19 cellular contexts compared by ENCODE assay signal in genomic region chr4:78337216-78337615, GRCh38.
"Had no signal": no experiment of that assay in that cellular context is flagged by ENCODE, and none has a peak within 500 bp of the region (broad histone marks: within the 10 kb centered on the region; RNA-seq: fewer than 3 reads in every experiment).

No MANE protein-coding gene starts in this region.

- H3K4me3 ChIP-seq: ascending aorta, esophagus squamous epithelium, pancreas, sigmoid colon, thoracic aorta, upper lobe of right lung had no signal

- H3K27me3 Mint-ChIP-seq: dendritic cell treated with granulocyte-macrophage colony-stimulating factor and Interleukin-4, amounts not matched to agents 40 ng/mL and 50 ng/mL, for 4 days had no signal

- H3K4me1 ChIP-seq: ascending aorta, pancreas had no signal

- H3K36me3 Mint-ChIP-seq: immature natural killer cell; naive thymus-derived CD8-positive, alpha-beta T cell; stimulated activated naive B cell treated with anti-CD40 and anti-IgM and Interleukin-4, amounts not matched to agents 10 μg/mL and 1 μg/mL and 100 μg/mL, for 72 hours had no signal

- H3K9me3 Mint-ChIP-seq: activated T-cell treated with anti-CD3 and anti-CD28 coated beads, Interleukin-2, amount 50 U/mL, for 72 hours; dendritic cell treated with granulocyte-macrophage colony-stimulating factor and Interleukin-4, amounts not matched to agents 40 ng/mL and 50 ng/mL, for 4 days; naive thymus-derived CD8-positive, alpha-beta T cell had no signal

- H3K27ac Mint-ChIP-seq: activated T-cell treated with anti-CD3 and anti-CD28 coated beads, Interleukin-2, amount 50 U/mL, for 72 hours; dendritic cell treated with granulocyte-macrophage colony-stimulating factor and Interleukin-4, amounts not matched to agents 40 ng/mL and 50 ng/mL, for 4 days; immature natural killer cell; naive thymus-derived CD8-positive, alpha-beta T cell; stimulated activated naive B cell treated with anti-CD40 and anti-IgM and Interleukin-4, amounts not matched to agents 10 μg/mL and 1 μg/mL and 100 μg/mL, for 72 hours; T-helper 17 cell had no signal

- DNase-seq: activated CD4-positive, alpha-beta T cell treated with anti-CD3 and anti-CD28 coated beads, Interleukin-2, amount 50 U/mL, for 4 hours; activated effector memory CD4-positive, alpha-beta T cell treated with anti-CD3 and anti-CD28 coated beads, Interleukin-2, amount 50 U/mL, for 16 hours; activated naive CD4-positive, alpha-beta T cell treated with anti-CD3 and anti-CD28 coated beads, Interleukin-2, amount 50 U/mL, for 16 hours; activated T-cell treated with anti-CD3 and anti-CD28 coated beads, Interleukin-2, amount 50 U/mL, for 72 hours; effector memory CD4-positive, alpha-beta T cell; esophagus squamous epithelium; head of caudate nucleus; immature natural killer cell; left ventricle myocardium superior; naive thymus-derived CD8-positive, alpha-beta T cell; pancreas; sigmoid colon; stimulated activated naive B cell treated with anti-CD40 and anti-IgM and Interleukin-4, amounts not matched to agents 10 μg/mL and 1 μg/mL and 100 μg/mL, for 72 hours; T-helper 17 cell; upper lobe of right lung had no signal

- H3K9me3 ChIP-seq: ascending aorta, esophagus squamous epithelium, pancreas, sigmoid colon, thoracic aorta, upper lobe of right lung had no signal

- H3K36me3 ChIP-seq: ascending aorta, esophagus squamous epithelium, pancreas, sigmoid colon, thoracic aorta, upper lobe of right lung had no signal

- H3K27me3 ChIP-seq: ascending aorta, esophagus squamous epithelium, pancreas, sigmoid colon, upper lobe of right lung had no signal

- H3K4me3 Mint-ChIP-seq: activated T-cell treated with anti-CD3 and anti-CD28 coated beads, Interleukin-2, amount 50 U/mL, for 72 hours; dendritic cell treated with granulocyte-macrophage colony-stimulating factor and Interleukin-4, amounts not matched to agents 40 ng/mL and 50 ng/mL, for 4 days; immature natural killer cell; naive thymus-derived CD8-positive, alpha-beta T cell; stimulated activated naive B cell treated with anti-CD40 and anti-IgM and Interleukin-4, amounts not matched to agents 10 μg/mL and 1 μg/mL and 100 μg/mL, for 72 hours; T-helper 17 cell had no signal

- H3K27ac ChIP-seq: ascending aorta, esophagus squamous epithelium, pancreas, sigmoid colon, thoracic aorta, upper lobe of right lung, VCaP had no signal

- H3K4me1 Mint-ChIP-seq: immature natural killer cell; naive thymus-derived CD8-positive, alpha-beta T cell; stimulated activated naive B cell treated with anti-CD40 and anti-IgM and Interleukin-4, amounts not matched to agents 10 μg/mL and 1 μg/mL and 100 μg/mL, for 72 hours; T-helper 17 cell had no signal
